7 cellular contexts compared by ENCODE assay signal in genomic region chr1:32981003-32981909, GRCh38. TPM values are rescaled to one million over a fixed set of nuclear protein-coding genes. Genes with fewer than 3 reads are reported as not detected.
DNase-seq lines count a peak whose midpoint lies in the region; ATAC-seq lines count a peak whose summit lies in the region.

No MANE protein-coding gene starts in this region.

- H3K27me3 ChIP-seq in HAP-1 (ENCODE audit: low read depth) = no peaks in the 10 kb centered on the region

- H3K36me3 Mint-ChIP-seq in activated T-helper 1 cell treated with anti-CD3 and anti-CD28 coated beads, Interleukin-12 subunit alpha, Interleukin-12 subunit beta, Interleukin-2, Interleukin-4 antibody, amounts not matched to agents 30 ng/mL and 10 ng/mL and 1 ng/mL, durations not matched to agents 14 hours and 24 hours and 36 hours (ENCODE audit: low read depth) = peaks cover 14% of the 10 kb centered on the region

- no peaks in the 10 kb centered on the region for H3K27me3 Mint-ChIP-seq in activated T-helper 1 cell treated with anti-CD3 and anti-CD28 coated beads, Interleukin-12 subunit alpha, Interleukin-12 subunit beta, Interleukin-2, Interleukin-4 antibody, amounts not matched to agents 30 ng/mL and 10 ng/mL and 1 ng/mL, durations not matched to agents 14 hours and 24 hours and 36 hours (ENCODE audit: insufficient read depth)

- peak overlapping the region; percentile 60 for H3K4me3 Mint-ChIP-seq in activated T-helper 1 cell treated with anti-CD3 and anti-CD28 coated beads, Interleukin-12 subunit alpha, Interleukin-12 subunit beta, Interleukin-2, Interleukin-4 antibody, amounts not matched to agents 30 ng/mL and 10 ng/mL and 1 ng/mL, durations not matched to agents 14 hours and 24 hours and 36 hours

- in situ Hi-C loops in HAP-1 (cut with MboI; ENCODE audit: low sequenced_read_pairs) = no loop called here

- no peaks in the 10 kb centered on the region for H3K36me3 ChIP-seq in HAP-1 (replicated peaks)

- H3K27ac Mint-ChIP-seq in activated T-helper 1 cell treated with anti-CD3 and anti-CD28 coated beads, Interleukin-12 subunit alpha, Interleukin-12 subunit beta, Interleukin-2, Interleukin-4 antibody, amounts not matched to agents 30 ng/mL and 10 ng/mL and 1 ng/mL, durations not matched to agents 14 hours and 24 hours and 36 hours = peak overlapping the region; percentile 85

- H3K9me3 Mint-ChIP-seq in activated T-helper 1 cell treated with anti-CD3 and anti-CD28 coated beads, Interleukin-12 subunit alpha, Interleukin-12 subunit beta, Interleukin-2, Interleukin-4 antibody, amounts not matched to agents 30 ng/mL and 10 ng/mL and 1 ng/mL, durations not matched to agents 14 hours and 24 hours and 36 hours = no peaks in the 10 kb centered on the region

- H3K4me3 ChIP-seq in HAP-1 = no peak overlapping the region

- H3K9me3 ChIP-seq in HAP-1 = no peaks in the 10 kb centered on the region

- DNase-seq in OCI-M1 (lab: John Stamatoyannopoulos, UW) (peak; percentile 91), Right ventricle myocardium superior (peak; percentile 59), HAP-1 (ENCODE audit: low spot score in 2 of 2) (no peak)
- peak; percentile 65 for DNase-seq in activated T-helper 1 cell treated with anti-CD3 and anti-CD28 coated beads, Interleukin-12 subunit alpha, Interleukin-12 subunit beta, Interleukin-2, Interleukin-4 antibody, amounts not matched to agents 30 ng/mL and 10 ng/mL and 1 ng/mL, durations not matched to agents 14 hours and 24 hours and 36 hours (ENCODE audit: low spot score)
- DNase-seq in stimulated activated CD4-positive, alpha-beta T cell treated with anti-CD3 and anti-CD28 coated beads, Interleukin-12 subunit alpha, Interleukin-12 subunit beta, amount 100 ng/mL, for 24 hours (ENCODE audit: low read depth in 2 of 2) = peak; percentile 39 to 43

- intact Hi-C loops in activated T-helper 1 cell treated with anti-CD3 and anti-CD28 coated beads, Interleukin-12 subunit alpha, Interleukin-12 subunit beta, Interleukin-2, Interleukin-4 antibody, amounts not matched to agents 30 ng/mL and 10 ng/mL and 1 ng/mL, durations not matched to agents 14 hours and 24 hours and 36 hours (cut with micrococcal nuclease) = loop anchor here (1.0 to 10.0 kb wide), 10 partner anchors 9 to 726 kb away; partner anchors contain the start of genes AK2, AZIN2, LCK and RNF19B
- intact Hi-C loops in Right ventricle myocardium superior (cut with DNase I) = no loop called here

- peak; percentile 85 for ATAC-seq in GM18870 (IDR thresholded peaks at IDR 0.05; ENCODE audit: unreplicated experiment)
- peak; percentile 70 for ATAC-seq in HG03039 (IDR thresholded peaks at IDR 0.05; ENCODE audit: unreplicated experiment)
- ATAC-seq in Right ventricle myocardium superior (ENCODE audit: poor library complexity) = peak; percentile 84

- H3K4me1 Mint-ChIP-seq in activated T-helper 1 cell treated with anti-CD3 and anti-CD28 coated beads, Interleukin-12 subunit alpha, Interleukin-12 subunit beta, Interleukin-2, Interleukin-4 antibody, amounts not matched to agents 30 ng/mL and 10 ng/mL and 1 ng/mL, durations not matched to agents 14 hours and 24 hours and 36 hours (ENCODE audit: low read depth) = peaks cover 81% of the 10 kb centered on the region

- no peaks in the 10 kb centered on the region for H3K4me1 ChIP-seq in HAP-1

RNA-seq across cellular contexts. Expression of gene RNF19B, which starts 16.6 kb away (rescaled TPM):
- 52.1 and 56.5 TPM in 2 replicates for total RNA-seq in activated T-helper 1 cell treated with anti-CD3 and anti-CD28 coated beads, Interleukin-12 subunit alpha, Interleukin-12 subunit beta, Interleukin-2, Interleukin-4 antibody, amounts not matched to agents 30 ng/mL and 10 ng/mL and 1 ng/mL, durations not matched to agents 14 hours and 24 hours and 36 hours
- 14.3 TPM for total RNA-seq in Right ventricle myocardium superior

RNA-seq across cellular contexts. Expression of gene AK2, which starts 55.4 kb away (rescaled TPM):
- total RNA-seq in activated T-helper 1 cell treated with anti-CD3 and anti-CD28 coated beads, Interleukin-12 subunit alpha, Interleukin-12 subunit beta, Interleukin-2, Interleukin-4 antibody, amounts not matched to agents 30 ng/mL and 10 ng/mL and 1 ng/mL, durations not matched to agents 14 hours and 24 hours and 36 hours = 387 and 400 TPM in 2 replicates
- 124 TPM for total RNA-seq in Right ventricle myocardium superior

Comparison
In these comparisons a context has a peak if more than half of its experiments do, and no peak if none do; other contexts are left out.
1. DNase-seq: peak in OCI-M1 (single experiment), activated T-helper 1 cell treated with anti-CD3 and anti-CD28 coated beads, Interleukin-12 subunit alpha, Interleukin-12 subunit beta, Interleukin-2, Interleukin-4 antibody, amounts not matched to agents 30 ng/mL and 10 ng/mL and 1 ng/mL, durations not matched to agents 14 hours and 24 hours and 36 hours (single experiment), Right ventricle myocardium superior (single experiment) and stimulated activated CD4-positive, alpha-beta T cell treated with anti-CD3 and anti-CD28 coated beads, Interleukin-12 subunit alpha, Interleukin-12 subunit beta, amount 100 ng/mL, for 24 hours (2 of 2); none in HAP-1 (0 of 2).
2. Peak in every context shown above with its lines, with median percentiles within 50 percentile points of each other: ATAC-seq.